Comparison of ENCODE assay signal across 16 cellular contexts in genomic region chr17:44983563-44983962, GRCh38. TPM values are rescaled to one million over a fixed set of nuclear protein-coding genes. Genes with fewer than 3 reads are reported as not detected.
DNase-seq lines count a peak whose midpoint lies in the region; ATAC-seq and TF ChIP-seq lines count a peak whose summit lies in the region.
"Had no signal": no experiment of that assay in that cellular context is flagged by ENCODE, and none has a peak within 500 bp of the region (broad histone marks: within the 10 kb centered on the region; RNA-seq: fewer than 3 reads in every experiment).

No MANE protein-coding gene starts in this region.

- H3K27ac ChIP-seq in right atrium auricular region = peak overlapping the region; percentile 32 to 46
- H3K27ac ChIP-seq in gastrocnemius medialis = no peak overlapping the region
- H3K27ac ChIP-seq in body of pancreas = no peak overlapping the region
- H3K27ac ChIP-seq: HL-60, SJSA1 had no signal

- TF ChIP-seq CTCF in right atrium auricular region (IDR thresholded peaks at IDR 0.05) = no peak
- no peak for TF ChIP-seq CTCF in gastrocnemius medialis (IDR thresholded peaks at IDR 0.05 in 4 of 5, conservative IDR thresholded peaks at IDR 0.05 in 1 of 5)
- no peak for TF ChIP-seq CTCF in body of pancreas (IDR thresholded peaks at IDR 0.05)

- H3K9me3 ChIP-seq in right atrium auricular region (no peaks in the 10 kb centered on the region), gastrocnemius medialis (no peaks in the 10 kb centered on the region), body of pancreas (no peaks in the 10 kb centered on the region)
- H3K9me3 ChIP-seq: SJSA1 had no signal

- TF ChIP-seq POLR2A in gastrocnemius medialis (IDR thresholded peaks at IDR 0.05) (no peak), body of pancreas (IDR thresholded peaks at IDR 0.05) (no peak)

- H3K4me1 ChIP-seq in right atrium auricular region = peaks cover 0 to 33% of the 10 kb centered on the region in 2 donors
- no peaks in the 10 kb centered on the region for H3K4me1 ChIP-seq in gastrocnemius medialis
- H3K4me1 ChIP-seq in body of pancreas = peaks cover 36% of the 10 kb centered on the region

- H3K27me3 ChIP-seq in right atrium auricular region (no peaks in the 10 kb centered on the region), gastrocnemius medialis (peaks cover 0 to 13% (median 3%) of the 10 kb centered on the region in 3 donors), body of pancreas (no peaks in the 10 kb centered on the region)
- H3K27me3 ChIP-seq: SJSA1 had no signal

- intact Hi-C loops in Right ventricle myocardium superior (cut with DNase I) = no loop called here
- intact Hi-C loops in gastrocnemius medialis (cut with DNase I; ENCODE audit: low total_unique reads) = no loop called here
- intact Hi-C loops in body of pancreas (cut with DNase I) = no loop called here

- in situ Hi-C loops in gastrocnemius medialis (cut with MboI; ENCODE audit: low sequenced_read_pairs in 4 of 4) = no loop called here

- H3K4me3 ChIP-seq in right atrium auricular region (no peak overlapping the region), gastrocnemius medialis (no peak overlapping the region), body of pancreas (no peak overlapping the region)
- H3K4me3 ChIP-seq: SJSA1 had no signal

- no peaks in the 10 kb centered on the region for H3K36me3 ChIP-seq in right atrium auricular region
- no peaks in the 10 kb centered on the region for H3K36me3 ChIP-seq in gastrocnemius medialis
- no peaks in the 10 kb centered on the region for H3K36me3 ChIP-seq in body of pancreas (replicated peaks in 1 of 2; ENCODE audit: insufficient read depth in 1 of 2, low read depth in 2 of 2)
- H3K36me3 ChIP-seq: SJSA1 had no signal

- DNase-seq in NCI-H226 = peak; percentile 83
- peak; percentile 70 for DNase-seq in Right ventricle myocardium superior
- no peak for DNase-seq in right atrium auricular region (ENCODE audit: low spot score)
- peak in 1 of 2 donors; percentile 36 for DNase-seq in gastrocnemius medialis
- no peak for DNase-seq in SW480 (ENCODE audit: low spot score)
- no peak for DNase-seq in body of pancreas
- no peak for DNase-seq in glomerular visceral epithelial cell (ENCODE audit: extremely low spot score)
- DNase-seq: GDM1, HFFc6, NCI-H146, NCI-H2081, NCI-H524, NCI-H82 had no signal

- ATAC-seq in Right ventricle myocardium superior (ENCODE audit: poor library complexity) (peak; percentile 77), gastrocnemius medialis (peak; percentile 50 to 56), body of pancreas (no peak)

- 53 to 68% methylated on average over 2 to 4 of the region's 4 CpGs for WGBS in body of pancreas, 2 donors

RNA-seq across cellular contexts. Expression of gene C1QL1, which starts 15.5 kb away (rescaled TPM):
- total RNA-seq in Right ventricle myocardium superior (7.3 TPM), right atrium auricular region (1 to 10 TPM; 1.6 to 3.6 TPM), gastrocnemius medialis (not detected), body of pancreas (1 to 10 TPM; 2.3 to 2.9 TPM)
- total RNA-seq: B cell had no signal

RNA-seq across cellular contexts. Expression of gene KIF18B, which starts 36.0 kb away (rescaled TPM):
- total RNA-seq in Right ventricle myocardium superior (1.8 TPM), right atrium auricular region (under 1 TPM; 0.12 to 0.44 TPM), gastrocnemius medialis (1 to 10 TPM in 1 of 4 donors, under 1 TPM in 1, not detected in 2; 0.09 to 1.7 TPM), body of pancreas (under 1 TPM in 1 of 2 donors, not detected in 1; 0.26 TPM)

Comparison
In these comparisons a context has a peak if more than half of its experiments do, and no peak if none do; other contexts are left out.
1. DNase-seq: peak in NCI-H226 (single experiment) and Right ventricle myocardium superior (single experiment); none in right atrium auricular region (single experiment), SW480 (single experiment), body of pancreas (0 of 4) and glomerular visceral epithelial cell (single experiment).
2. H3K27ac ChIP-seq: peak in right atrium auricular region (2 of 2); none in gastrocnemius medialis (0 of 4) and body of pancreas (0 of 4).